Comparison of ENCODE assay signal across 29 cellular contexts in the genomic region with DNA sequence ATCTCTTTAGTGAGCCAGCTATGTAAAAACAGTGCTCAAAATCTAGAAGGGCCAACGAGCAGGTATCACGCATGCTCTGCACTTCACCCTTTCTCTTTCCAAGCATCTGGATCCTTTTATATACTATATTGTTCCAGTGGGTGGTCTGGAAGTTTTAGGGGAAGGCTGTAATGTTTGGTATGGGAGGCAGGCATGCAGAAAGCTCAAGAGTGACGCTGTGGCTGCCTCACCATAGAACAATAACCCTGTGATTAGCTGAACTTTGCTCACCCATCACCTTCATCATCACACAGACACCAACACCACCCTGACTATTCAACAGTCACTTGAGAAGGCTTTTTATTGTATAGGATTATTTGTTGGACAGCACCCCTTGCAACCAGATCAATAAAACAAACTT.
DNase-seq lines count a peak whose midpoint lies in the region; ATAC-seq and TF ChIP-seq lines count a peak whose summit lies in the region.
"Had no signal": no experiment of that assay in that cellular context is flagged by ENCODE, and none has a peak within 500 bp of the region (broad histone marks: within the 10 kb centered on the region; RNA-seq: fewer than 3 reads in every experiment).

No MANE protein-coding gene starts in this region.

- intact Hi-C loops in activated CD4-positive, alpha-beta T cell treated with anti-CD3 and anti-CD28 coated beads for 36 hours (cut with DNase I, micrococcal nuclease): no loop called here

- CTCF ChIA-PET in activated CD4-positive, alpha-beta T cell treated with anti-CD3 and anti-CD28 coated beads for 36 hours (lab: Charles Lee): no interaction called here

- no peak overlapping the region for H3K4me2 ChIP-seq in GM23248 (ENCODE audit: unreplicated experiment)
- H3K4me2 ChIP-seq: A549 had no signal

- H4K20me1 ChIP-seq in GM23248 (ENCODE audit: insufficient read depth): no peaks in the 10 kb centered on the region

- DNase-seq in GM23248: no peak
- peak; percentile 84 to 91 for DNase-seq in SJSA1 (ENCODE audit: low read depth in 1 of 2, low spot score in 2 of 2)
- DNase-seq in fibroblast of the aortic adventitia (ENCODE audit: low read depth): peak; percentile 66
- no peak for DNase-seq in progenitor cell of endocrine pancreas (ENCODE audit: low spot score, unreplicated experiment)
- no peak for DNase-seq in activated CD4-positive, alpha-beta T cell treated with anti-CD3 and anti-CD28 coated beads for 36 hours
- no peak for DNase-seq in NOMO-1 treated with DMSO at 0.1 percent for 48 hours (lab: John Stamatoyannopoulos, UW; ENCODE audit: unreplicated experiment)
- DNase-seq in EL: no peak
- DNase-seq: activated CD4-positive, alpha-beta T cell treated with anti-CD3 and anti-CD28 coated beads, Interleukin-2, amount 50 U/mL, for 1 hour; activated effector memory CD4-positive, alpha-beta T cell treated with anti-CD3 and anti-CD28 coated beads, Interleukin-2, amount 50 U/mL, for 16 hours; activated naive CD8-positive, alpha-beta T cell treated with anti-CD3 and anti-CD28 coated beads for 36 hours; activated T-cell treated with anti-CD3 and anti-CD28 coated beads, Interleukin-2, amount 50 U/mL, for 1 hour; aorta; caudate nucleus; CD4-positive, alpha-beta T cell; DMS79 treated with DMSO at 0.1 percent for 48 hours; effector memory CD8-positive, alpha-beta T cell; naive thymus-derived CD8-positive, alpha-beta T cell; NCI-H1092; NCI-H2029; NCI-H526; nucleus accumbens; stimulated activated naive CD4-positive, alpha-beta T cell; T-cell; upper lobe of right lung had no signal

- H3K9me3 ChIP-seq in GM23248 (ENCODE audit: low read depth) (no peaks in the 10 kb centered on the region), SJSA1 (replicated peaks) (no peaks in the 10 kb centered on the region)
- H3K9me3 ChIP-seq: A549, suprapubic skin, upper lobe of right lung had no signal

- no peak overlapping the region; the same call in 1 of the 2 replicates for H3K9ac ChIP-seq in GM23248

- no peak overlapping the region for H2AFZ ChIP-seq in GM23248

- H3K27me3 ChIP-seq in GM23248 (replicated peaks; ENCODE audit: insufficient read depth) (no peaks in the 10 kb centered on the region), SJSA1 (replicated peaks) (no peaks in the 10 kb centered on the region)
- H3K27me3 ChIP-seq: suprapubic skin, upper lobe of right lung had no signal

- peaks cover 94% of the 10 kb centered on the region for H3K79me2 ChIP-seq in GM23248 (ENCODE audit: insufficient read depth)

- no peak overlapping the region for H3K4me3 Mint-ChIP-seq in progenitor cell of endocrine pancreas (ENCODE audit: low read depth)
- H3K4me3 Mint-ChIP-seq in activated CD4-positive, alpha-beta T cell treated with anti-CD3 and anti-CD28 coated beads for 36 hours: no peak overlapping the region
- H3K4me3 Mint-ChIP-seq: activated naive CD8-positive, alpha-beta T cell treated with anti-CD3 and anti-CD28 coated beads for 36 hours; CD4-positive, alpha-beta T cell; effector memory CD8-positive, alpha-beta T cell; naive thymus-derived CD8-positive, alpha-beta T cell; T-cell had no signal

- ATAC-seq in activated CD4-positive, alpha-beta T cell treated with anti-CD3 and anti-CD28 coated beads for 36 hours: no peak
- no peak for ATAC-seq in GM19397 (IDR thresholded peaks at IDR 0.05; ENCODE audit: unreplicated experiment)
- ATAC-seq: A549; effector memory CD8-positive, alpha-beta T cell; K562; naive thymus-derived CD8-positive, alpha-beta T cell; T-cell; upper lobe of right lung had no signal

- peak overlapping the region; percentile 37 for H3K27ac Mint-ChIP-seq in progenitor cell of endocrine pancreas
- no peak overlapping the region for H3K27ac Mint-ChIP-seq in activated CD4-positive, alpha-beta T cell treated with anti-CD3 and anti-CD28 coated beads for 36 hours
- H3K27ac Mint-ChIP-seq: activated naive CD8-positive, alpha-beta T cell treated with anti-CD3 and anti-CD28 coated beads for 36 hours; CD4-positive, alpha-beta T cell; effector memory CD8-positive, alpha-beta T cell; naive thymus-derived CD8-positive, alpha-beta T cell; T-cell had no signal

- H3K4me1 Mint-ChIP-seq in progenitor cell of endocrine pancreas (ENCODE audit: low read depth): peaks cover 18% of the 10 kb centered on the region
- no peaks in the 10 kb centered on the region for H3K4me1 Mint-ChIP-seq in activated CD4-positive, alpha-beta T cell treated with anti-CD3 and anti-CD28 coated beads for 36 hours
- H3K4me1 Mint-ChIP-seq: activated naive CD8-positive, alpha-beta T cell treated with anti-CD3 and anti-CD28 coated beads for 36 hours; naive thymus-derived CD8-positive, alpha-beta T cell; T-cell had no signal

- no peaks in the 10 kb centered on the region; the same call in 1 of the 2 replicates for H3K9me2 ChIP-seq in GM23248 (ENCODE audit: insufficient read depth)

- H3K27me3 Mint-ChIP-seq in progenitor cell of endocrine pancreas: no peaks in the 10 kb centered on the region
- H3K27me3 Mint-ChIP-seq in activated CD4-positive, alpha-beta T cell treated with anti-CD3 and anti-CD28 coated beads for 36 hours: peaks cover 5% of the 10 kb centered on the region

- peaks cover 3% of the 10 kb centered on the region for H3K36me3 Mint-ChIP-seq in progenitor cell of endocrine pancreas (ENCODE audit: insufficient read depth)
- H3K36me3 Mint-ChIP-seq in activated CD4-positive, alpha-beta T cell treated with anti-CD3 and anti-CD28 coated beads for 36 hours (ENCODE audit: low read depth): no peaks in the 10 kb centered on the region
- H3K36me3 Mint-ChIP-seq: activated naive CD8-positive, alpha-beta T cell treated with anti-CD3 and anti-CD28 coated beads for 36 hours; naive thymus-derived CD8-positive, alpha-beta T cell; T-cell had no signal

- H3K27ac ChIP-seq in GM23248 (peak overlapping the region; percentile 93), SJSA1 (peak overlapping the region; percentile 91)
- H3K27ac ChIP-seq: A549, suprapubic skin, upper lobe of right lung had no signal

- H3F3A ChIP-seq in GM23248 (ENCODE audit: insufficient read depth): peaks cover 95% of the 10 kb centered on the region

- TF ChIP-seq CTCF in fibroblast of the aortic adventitia (IDR thresholded peaks at IDR 0.05; ENCODE audit: insufficient read depth, low read length) (no peak), progenitor cell of endocrine pancreas (IDR thresholded peaks at IDR 0.05; ENCODE audit: unreplicated experiment) (no peak)

- H3K36me3 ChIP-seq in GM23248 (ENCODE audit: low read depth) (peaks cover 17% of the 10 kb centered on the region; the same call in 1 of the 2 replicates), SJSA1 (peaks cover 6% of the 10 kb centered on the region; the same call in 1 of the 2 replicates)
- H3K36me3 ChIP-seq: suprapubic skin, upper lobe of right lung had no signal

- 84 to 85% methylated on average over 3 of the region's 3 CpGs for WGBS in GM23248 (ENCODE audit: low coverage in 1 of 2, low lambda C conversion rate in 2 of 2, missing lambda C conversion rate in 2 of 2), 2 experiments

- in situ Hi-C loops in GM23248 (cut with MboI): no loop called here

- H3K4me1 ChIP-seq in GM23248 (ENCODE audit: insufficient read depth) (peaks cover 94% of the 10 kb centered on the region), SJSA1 (replicated peaks) (peaks cover 65% of the 10 kb centered on the region)

- POLR2A ChIA-PET in activated CD4-positive, alpha-beta T cell treated with anti-CD3 and anti-CD28 coated beads for 36 hours (lab: Charles Lee): no interaction called here

- H3K4me3 ChIP-seq in GM23248: no peak overlapping the region
- H3K4me3 ChIP-seq in SJSA1: no peak overlapping the region
- no peak overlapping the region for H3K4me3 ChIP-seq in fibroblast of the aortic adventitia (ENCODE audit: low read depth, low read length)
- H3K4me3 ChIP-seq: A549, K562, skin epidermis, suprapubic skin, upper lobe of right lung had no signal

- peaks cover 16% of the 10 kb centered on the region for H3K9me3 Mint-ChIP-seq in progenitor cell of endocrine pancreas (ENCODE audit: low read depth)
- H3K9me3 Mint-ChIP-seq in activated CD4-positive, alpha-beta T cell treated with anti-CD3 and anti-CD28 coated beads for 36 hours (ENCODE audit: low read depth): no peaks in the 10 kb centered on the region
- H3K9me3 Mint-ChIP-seq: activated naive CD8-positive, alpha-beta T cell treated with anti-CD3 and anti-CD28 coated beads for 36 hours; CD4-positive, alpha-beta T cell; effector memory CD8-positive, alpha-beta T cell; T-cell had no signal

Comparison
In these comparisons a context has a peak if more than half of its experiments do, and no peak if none do; other contexts are left out.
1. DNase-seq: peak in SJSA1 (2 of 2) and fibroblast of the aortic adventitia (single experiment); none in GM23248 (single experiment), progenitor cell of endocrine pancreas (single experiment), activated CD4-positive, alpha-beta T cell treated with anti-CD3 and anti-CD28 coated beads for 36 hours (single experiment), NOMO-1 treated with DMSO at 0.1 percent for 48 hours (single experiment) and EL (single experiment).